In the genomic region with DNA sequence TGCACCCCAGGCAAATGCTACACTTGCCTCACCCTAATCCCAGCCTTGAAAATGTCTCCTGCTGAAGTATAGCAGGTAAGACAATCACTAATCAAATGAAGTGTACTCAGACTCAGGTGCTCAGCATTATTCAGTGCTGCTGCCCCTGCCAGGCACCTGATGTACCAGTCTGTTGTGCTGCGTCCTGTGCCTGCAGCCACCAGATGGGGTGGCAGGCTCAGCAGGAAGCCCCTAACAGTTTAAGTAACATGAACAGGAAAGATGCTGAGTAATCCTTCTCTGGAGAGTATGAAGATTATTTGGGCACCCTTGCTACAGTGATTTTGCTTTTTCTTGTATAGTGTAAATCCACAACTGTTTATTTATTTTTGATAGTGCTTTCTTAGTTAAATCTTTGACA, we compare ENCODE assay signal across 12 cellular contexts.
DNase-seq lines count a peak whose midpoint lies in the region; ATAC-seq, FAIRE-seq and TF ChIP-seq lines count a peak whose summit lies in the region.
"Had no signal": no experiment of that assay in that cellular context is flagged by ENCODE, and none has a peak within 500 bp of the region (broad histone marks: within the 10 kb centered on the region; RNA-seq: fewer than 3 reads in every experiment).

No MANE protein-coding gene starts in this region.

- in situ Hi-C loops in HepG2 (cut with HindIII; ENCODE audit: extremely low pct_ligation_motif_present, low pct_unique_long_range_greater_than_20kb) = no loop called here

- BruUV-seq in HepG2 (replicated peaks; lab: Mats Ljungman, UMichigan) = no TSS peak

- H3K4me2 ChIP-seq in HepG2 (ENCODE audit: low read depth, low read length) = no peak overlapping the region
- H3K4me2 ChIP-seq: KMS-11 had no signal

- peak; percentile 36 for TF ChIP-seq CTCF in HFF-Myc (IDR thresholded peaks at IDR 0.05; ENCODE audit: low read depth, low read length, missing control alignments)
- peak; percentile 68 for TF ChIP-seq CTCF in HepG2 (CRISPR knock-in tag; IDR thresholded peaks at IDR 0.05)

- no peak overlapping the region for H2AFZ ChIP-seq in HepG2 (ENCODE audit: low read length)

- H3K4me1 ChIP-seq in HepG2 (ENCODE audit: insufficient read depth, low read length) = no peaks in the 10 kb centered on the region

- DNase-seq in EL (peak; percentile 12), HFF-Myc (ENCODE audit: extremely low read depth, low read depth) (no peak), RCC 7860 (ENCODE audit: low spot score) (peak; percentile 8), HepG2 (ENCODE audit: low spot score) (no peak), foreskin melanocyte (no peak)
- no peak for DNase-seq in stimulated activated CD4-positive, alpha-beta T cell treated with anti-CD3 and anti-CD28 coated beads, Interleukin-2, amount 100 ng/mL, for 24 hours
- no peak for DNase-seq in stimulated activated CD4-positive, alpha-beta T cell treated with anti-CD3 and anti-CD28 coated beads, Interleukin-15, amount 100 ng/mL, for 24 hours
- DNase-seq: DMS153, sigmoid colon had no signal

- no peak overlapping the region for H3K9ac ChIP-seq in HepG2 (ENCODE audit: insufficient read depth, low read depth, low read length)
- H3K9ac ChIP-seq: KMS-11 had no signal

- FAIRE-seq in RCC 7860 (lab: Jason Lieb, UNC) = no peak
- FAIRE-seq in HepG2 (lab: Jason Lieb, UNC) = no peak
- FAIRE-seq: endothelial cell of umbilical vein, urothelium cell line had no signal

- no peaks in the 10 kb centered on the region for H3K27me3 ChIP-seq in HepG2 (ENCODE audit: control insufficient read depth in 1 of 2, insufficient read depth in 2 of 2, low read length in 2 of 2)
- H3K27me3 ChIP-seq: sigmoid colon had no signal

- no peak overlapping the region for H3K27ac ChIP-seq in HepG2 (ENCODE audit: extremely low read length, insufficient read depth, low read length)
- H3K27ac ChIP-seq: KMS-11, sigmoid colon had no signal

- ATAC-seq in HepG2 = peak; percentile 82

- POLR2A ChIA-PET in HepG2 (lab: Yijun Ruan, JAX) = no interaction called here

- TF ChIP-seq EP300 in HepG2 (IDR thresholded peaks at IDR 0.05; ENCODE audit: low read depth in 2 of 2, low read length in 2 of 2) (no peak), HepG2 (CRISPR knock-in tag; IDR thresholded peaks at IDR 0.05; ENCODE audit: borderline replicate concordance) (no peak)

- no peak for TF ChIP-seq POLR2A in HepG2 (IDR thresholded peaks at IDR 0.05; ENCODE audit: insufficient read depth in 1 of 2, low read depth in 2 of 2, low read length in 2 of 2)

- 63% methylated on average over 1 of the region's 1 CpG for WGBS in HepG2 (ENCODE audit: low lambda C conversion rate)

- peak; percentile 52; the same call in 1 of the 2 replicates for TF ChIP-seq RAD21 in HepG2 (CRISPR knock-in tag; IDR thresholded peaks at IDR 0.05)

- no peaks in the 10 kb centered on the region for H3K36me3 ChIP-seq in HepG2 (replicated peaks in 1 of 2; ENCODE audit: control insufficient read depth in 1 of 2, insufficient read depth in 2 of 2, low read length in 2 of 2)
- H3K36me3 ChIP-seq: sigmoid colon had no signal

- CTCF ChIA-PET in HepG2 (lab: Yijun Ruan, JAX; ENCODE audit: low intra/inter-chr PET ratio, low total read pairs) = no interaction called here

- H3K79me2 ChIP-seq in HepG2 (ENCODE audit: insufficient read depth, low read length) = no peaks in the 10 kb centered on the region

- H3K4me3 ChIP-seq in HFF-Myc (replicated peaks; ENCODE audit: low read depth, low read length) = no peak overlapping the region
- no peak overlapping the region for H3K4me3 ChIP-seq in HepG2 (replicated peaks in 1 of 3; ENCODE audit: insufficient read depth in 1 of 3, low read depth in 2 of 3, low read length in 3 of 3)
- H3K4me3 ChIP-seq: sigmoid colon had no signal

- intact Hi-C loops in HepG2 (cut with micrococcal nuclease; ENCODE audit: unreplicated experiment) = loop anchor here (1.0 kb wide), 1 partner anchor 160 kb away; no protein-coding TSS in a partner anchor

- no peaks in the 10 kb centered on the region for H3K9me3 ChIP-seq in HepG2 (ENCODE audit: low read length)
- H3K9me3 ChIP-seq: sigmoid colon had no signal

- H4K20me1 ChIP-seq in HepG2 (ENCODE audit: insufficient read depth, low read length) = no peaks in the 10 kb centered on the region

TF ChIP-seq in HepG2, 621 proteins besides CTCF, POLR2A, EP300 and RAD21:
- TF ChIP-seq SMC3 (IDR thresholded peaks at IDR 0.05; ENCODE audit: low read length) = 0 out of 2 replicates have a peak, but pooled peaks have one; percentile 12
- TF ChIP-seq, protein P1, sequence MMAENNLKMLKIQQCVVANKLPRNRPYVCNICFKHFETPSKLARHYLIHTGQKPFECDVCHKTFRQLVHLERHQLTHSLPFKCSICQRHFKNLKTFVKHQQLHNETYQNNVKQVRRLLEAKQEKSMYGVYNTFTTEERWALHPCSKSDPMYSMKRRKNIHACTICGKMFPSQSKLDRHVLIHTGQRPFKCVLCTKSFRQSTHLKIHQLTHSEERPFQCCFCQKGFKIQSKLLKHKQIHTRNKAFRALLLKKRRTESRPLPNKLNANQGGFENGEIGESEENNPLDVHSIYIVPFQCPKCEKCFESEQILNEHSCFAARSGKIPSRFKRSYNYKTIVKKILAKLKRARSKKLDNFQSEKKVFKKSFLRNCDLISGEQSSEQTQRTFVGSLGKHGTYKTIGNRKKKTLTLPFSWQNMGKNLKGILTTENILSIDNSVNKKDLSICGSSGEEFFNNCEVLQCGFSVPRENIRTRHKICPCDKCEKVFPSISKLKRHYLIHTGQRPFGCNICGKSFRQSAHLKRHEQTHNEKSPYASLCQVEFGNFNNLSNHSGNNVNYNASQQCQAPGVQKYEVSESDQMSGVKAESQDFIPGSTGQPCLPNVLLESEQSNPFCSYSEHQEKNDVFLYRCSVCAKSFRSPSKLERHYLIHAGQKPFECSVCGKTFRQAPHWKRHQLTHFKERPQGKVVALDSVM (CRISPR knock-in tag; IDR thresholded peaks at IDR 0.05) = no peak
- peak; percentile 68 for TF ChIP-seq STAG1 (CRISPR knock-in tag; IDR thresholded peaks at IDR 0.05)
- 0 out of 2 replicates have a peak, but pooled peaks have one; percentile 27 for TF ChIP-seq MAFF (IDR thresholded peaks at IDR 0.05; ENCODE audit: low read depth, low read length)
- TF ChIP-seq ZNF552 (CRISPR knock-in tag; IDR thresholded peaks at IDR 0.05; ENCODE audit: borderline replicate concordance) = no peak
- TF ChIP-seq, protein P2, sequence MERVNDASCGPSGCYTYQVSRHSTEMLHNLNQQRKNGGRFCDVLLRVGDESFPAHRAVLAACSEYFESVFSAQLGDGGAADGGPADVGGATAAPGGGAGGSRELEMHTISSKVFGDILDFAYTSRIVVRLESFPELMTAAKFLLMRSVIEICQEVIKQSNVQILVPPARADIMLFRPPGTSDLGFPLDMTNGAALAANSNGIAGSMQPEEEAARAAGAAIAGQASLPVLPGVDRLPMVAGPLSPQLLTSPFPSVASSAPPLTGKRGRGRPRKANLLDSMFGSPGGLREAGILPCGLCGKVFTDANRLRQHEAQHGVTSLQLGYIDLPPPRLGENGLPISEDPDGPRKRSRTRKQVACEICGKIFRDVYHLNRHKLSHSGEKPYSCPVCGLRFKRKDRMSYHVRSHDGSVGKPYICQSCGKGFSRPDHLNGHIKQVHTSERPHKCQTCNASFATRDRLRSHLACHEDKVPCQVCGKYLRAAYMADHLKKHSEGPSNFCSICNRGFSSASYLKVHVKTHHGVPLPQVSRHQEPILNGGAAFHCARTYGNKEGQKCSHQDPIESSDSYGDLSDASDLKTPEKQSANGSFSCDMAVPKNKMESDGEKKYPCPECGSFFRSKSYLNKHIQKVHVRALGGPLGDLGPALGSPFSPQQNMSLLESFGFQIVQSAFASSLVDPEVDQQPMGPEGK (CRISPR knock-in tag; IDR thresholded peaks at IDR 0.05) = no peak
- TF ChIP-seq ZNF530 (CRISPR knock-in tag; IDR thresholded peaks at IDR 0.05; ENCODE audit: low read depth) = no peak
- TF ChIP-seq MAFK (conservative IDR thresholded peaks at IDR 0.05 in 1 of 2, IDR thresholded peaks at IDR 0.05 in 1 of 2; ENCODE audit: low read length in 2 of 2) = peak; percentile 22 to 33; a peak in 2 of 4 replicates

Comparison
In these comparisons a context has a peak if more than half of its experiments do, and no peak if none do; other contexts are left out.
1. DNase-seq: peak in EL (single experiment) and RCC 7860 (single experiment); none in HFF-Myc (single experiment), HepG2 (single experiment), stimulated activated CD4-positive, alpha-beta T cell treated with anti-CD3 and anti-CD28 coated beads, Interleukin-2, amount 100 ng/mL, for 24 hours (0 of 2), stimulated activated CD4-positive, alpha-beta T cell treated with anti-CD3 and anti-CD28 coated beads, Interleukin-15, amount 100 ng/mL, for 24 hours (single experiment) and foreskin melanocyte (single experiment).